Comparison of ENCODE assay signal across 30 cellular contexts in genomic region chr11:105840391-105840790, GRCh38.
"Had no signal": no experiment of that assay in that cellular context is flagged by ENCODE, and none has a peak within 500 bp of the region (broad histone marks: within the 10 kb centered on the region; RNA-seq: fewer than 3 reads in every experiment).

No MANE protein-coding gene starts in this region.

- H3K27me3 ChIP-seq: colonic mucosa, dorsolateral prefrontal cortex, esophagus muscularis mucosa, foreskin keratinocyte, gastrocnemius medialis, heart left ventricle had no signal

- H3K4me1 ChIP-seq: colonic mucosa, esophagus muscularis mucosa, foreskin keratinocyte, gastrocnemius medialis, heart left ventricle had no signal

- H3K36me3 ChIP-seq: colonic mucosa, esophagus muscularis mucosa, gastrocnemius medialis, heart left ventricle, WERI-Rb-1 had no signal

- ATAC-seq: activated CD4-positive, CD25-positive, alpha-beta regulatory T cell treated with anti-CD3 and anti-CD28 coated beads, Interleukin-2, amount 50 U/mL, for 24 hours; activated CD8-positive, alpha-beta T cell treated with anti-CD3 and anti-CD28 coated beads for 36 hours; activated T-cell treated with anti-CD3 and anti-CD28 coated beads, Interleukin-2, amount 50 U/mL, for 4 hours; activated T-helper 17 cell treated with anti-CD3 and anti-CD28 coated beads, Interleukin-2, amount 50 U/mL, for 72 hours; effector memory CD8-positive, alpha-beta T cell; foreskin keratinocyte; gastrocnemius medialis; heart left ventricle; T-helper 17 cell had no signal

- DNase-seq: activated B cell treated with CpG ODN at 0.5 μM for 24 hours; activated CD4-positive, alpha-beta T cell treated with anti-CD3 and anti-CD28 coated beads for 48 hours; activated CD4-positive, alpha-beta T cell treated with anti-CD3 and anti-CD28 coated beads, Interleukin-2, amount 50 U/mL, for 1 hour; activated CD4-positive, alpha-beta T cell treated with anti-CD3 and anti-CD28 coated beads, Interleukin-2, amount 50 U/mL, for 48 hours; activated CD8-positive, alpha-beta memory T cell treated with anti-CD3 and anti-CD28 coated beads for 24 hours; activated CD8-positive, alpha-beta T cell treated with anti-CD3 and anti-CD28 coated beads for 36 hours; activated effector memory CD4-positive, alpha-beta T cell treated with Interleukin-2 at 50 U/mL for 16 hours; activated gamma-delta T cell treated with Interleukin-2 at 50 U/mL for 16 hours; activated naive CD4-positive, alpha-beta T cell treated with anti-CD3 and anti-CD28 coated beads, Interleukin-2, amount 50 U/mL, for 16 hours; activated naive CD4-positive, alpha-beta T cell treated with Interleukin-2 at 50 U/mL for 16 hours; activated T-cell treated with anti-CD3 and anti-CD28 coated beads, Interleukin-2, amount 50 U/mL, for 4 hours; amniotic stem cell; anterior cingulate cortex; caudate nucleus; colonic mucosa; dorsolateral prefrontal cortex; effector CD4-positive, alpha-beta T cell; effector memory CD8-positive, alpha-beta T cell; erythroblast; foreskin keratinocyte; gastrocnemius medialis; glutamatergic neuron; heart left ventricle; T-helper 1 cell; T-helper 17 cell; T1000; WERI-Rb-1 had no signal

- H3K9me3 ChIP-seq: colonic mucosa, esophagus muscularis mucosa, gastrocnemius medialis, heart left ventricle had no signal

- H3K4me3 ChIP-seq: colonic mucosa, dorsolateral prefrontal cortex, esophagus muscularis mucosa, gastrocnemius medialis, heart left ventricle had no signal

- H3K27ac ChIP-seq: colonic mucosa, dorsolateral prefrontal cortex, esophagus muscularis mucosa, foreskin keratinocyte, gastrocnemius medialis, heart left ventricle, WERI-Rb-1 had no signal
